9 cellular contexts compared by ENCODE assay signal in the genomic region with DNA sequence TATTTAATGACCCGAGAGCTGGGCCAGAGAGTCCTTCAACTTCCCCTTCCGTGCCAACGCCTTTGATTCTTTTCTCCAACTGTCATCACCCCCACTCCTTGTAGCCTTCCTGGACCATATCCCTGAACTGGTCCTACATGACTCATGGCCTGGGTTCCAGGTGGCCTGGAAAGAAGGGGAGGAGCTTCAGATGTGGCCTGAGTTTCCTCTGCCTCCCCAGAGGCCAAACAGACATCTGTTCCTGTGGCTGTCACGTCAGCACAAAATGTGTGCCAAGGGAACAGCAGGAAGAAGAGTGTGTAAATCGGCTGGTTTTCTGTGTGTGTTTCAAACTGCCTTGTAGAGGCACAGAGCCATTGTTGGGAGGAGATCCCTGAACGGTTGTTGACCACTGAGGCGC. TPM values are rescaled to one million over a fixed set of nuclear protein-coding genes. Genes with fewer than 3 reads are reported as not detected.
DNase-seq lines count a peak whose midpoint lies in the region; TF ChIP-seq lines count a peak whose summit lies in the region.
"Had no signal": no experiment of that assay in that cellular context is flagged by ENCODE, and none has a peak within 500 bp of the region (broad histone marks: within the 10 kb centered on the region; RNA-seq: fewer than 3 reads in every experiment).

No MANE protein-coding gene starts in this region.

- TF ChIP-seq CTCF in type B pancreatic cell (conservative IDR thresholded peaks at IDR 0.05), result no peak

- no peaks in the 10 kb centered on the region for H3K36me3 Mint-ChIP-seq in type B pancreatic cell
- H3K36me3 Mint-ChIP-seq: activated naive CD4-positive, alpha-beta T cell treated with anti-CD3 and anti-CD28 coated beads, Interleukin-2, amount 50 U/mL, for 72 hours had no signal

- H3K27ac ChIP-seq in epithelial cell of prostate, result peak overlapping the region; percentile 95

- no peak overlapping the region for H3K4me3 Mint-ChIP-seq in type B pancreatic cell

- peaks cover 10% of the 10 kb centered on the region for H3K4me1 Mint-ChIP-seq in type B pancreatic cell (ENCODE audit: unreplicated experiment)

- peaks cover 7% of the 10 kb centered on the region for H3K9me3 Mint-ChIP-seq in type B pancreatic cell
- H3K9me3 Mint-ChIP-seq: activated naive CD4-positive, alpha-beta T cell treated with anti-CD3 and anti-CD28 coated beads, Interleukin-2, amount 50 U/mL, for 72 hours had no signal

- DNase-seq in EL (peak; percentile 87), NOMO-1 (lab: John Stamatoyannopoulos, UW; ENCODE audit: unreplicated experiment in 2 of 2) (peak; percentile 24 to 47), epithelial cell of prostate (ENCODE audit: low read depth, low spot score) (no peak), renal cortical epithelial cell (ENCODE audit: low read depth) (peak; percentile 96), GM19240 (ENCODE audit: insufficient read length, low spot score) (no peak), type B pancreatic cell (ENCODE audit: extremely low spot score, unreplicated experiment) (no peak), COLO668 (lab: John Stamatoyannopoulos, UW; ENCODE audit: unreplicated experiment) (no peak)
- no peak for DNase-seq in activated effector memory CD4-positive, alpha-beta T cell treated with anti-CD3 and anti-CD28 coated beads, Interleukin-2, amount 50 U/mL, for 16 hours

- no peak overlapping the region for H3K27ac Mint-ChIP-seq in type B pancreatic cell
- H3K27ac Mint-ChIP-seq: activated naive CD4-positive, alpha-beta T cell treated with anti-CD3 and anti-CD28 coated beads, Interleukin-2, amount 50 U/mL, for 72 hours had no signal

- H3K27me3 Mint-ChIP-seq in type B pancreatic cell, result peaks cover 7% of the 10 kb centered on the region

RNA-seq across cellular contexts. Expression of a gene that starts 24.9 kb away (rescaled TPM):
- total RNA-seq in renal cortical epithelial cell (161 and 297 TPM in 2 replicates), type B pancreatic cell (ENCODE audit: low replicate concordance) (15.0 and 51.6 TPM in 2 replicates)

Comparison
In these comparisons a context has a peak if more than half of its experiments do, and no peak if none do; other contexts are left out.
1. DNase-seq: peak in EL (single experiment), NOMO-1 (2 of 2) and renal cortical epithelial cell (single experiment); none in epithelial cell of prostate (single experiment), GM19240 (single experiment), activated effector memory CD4-positive, alpha-beta T cell treated with anti-CD3 and anti-CD28 coated beads, Interleukin-2, amount 50 U/mL, for 16 hours (single experiment), type B pancreatic cell (single experiment) and COLO668 (single experiment).